In the genomic region with DNA sequence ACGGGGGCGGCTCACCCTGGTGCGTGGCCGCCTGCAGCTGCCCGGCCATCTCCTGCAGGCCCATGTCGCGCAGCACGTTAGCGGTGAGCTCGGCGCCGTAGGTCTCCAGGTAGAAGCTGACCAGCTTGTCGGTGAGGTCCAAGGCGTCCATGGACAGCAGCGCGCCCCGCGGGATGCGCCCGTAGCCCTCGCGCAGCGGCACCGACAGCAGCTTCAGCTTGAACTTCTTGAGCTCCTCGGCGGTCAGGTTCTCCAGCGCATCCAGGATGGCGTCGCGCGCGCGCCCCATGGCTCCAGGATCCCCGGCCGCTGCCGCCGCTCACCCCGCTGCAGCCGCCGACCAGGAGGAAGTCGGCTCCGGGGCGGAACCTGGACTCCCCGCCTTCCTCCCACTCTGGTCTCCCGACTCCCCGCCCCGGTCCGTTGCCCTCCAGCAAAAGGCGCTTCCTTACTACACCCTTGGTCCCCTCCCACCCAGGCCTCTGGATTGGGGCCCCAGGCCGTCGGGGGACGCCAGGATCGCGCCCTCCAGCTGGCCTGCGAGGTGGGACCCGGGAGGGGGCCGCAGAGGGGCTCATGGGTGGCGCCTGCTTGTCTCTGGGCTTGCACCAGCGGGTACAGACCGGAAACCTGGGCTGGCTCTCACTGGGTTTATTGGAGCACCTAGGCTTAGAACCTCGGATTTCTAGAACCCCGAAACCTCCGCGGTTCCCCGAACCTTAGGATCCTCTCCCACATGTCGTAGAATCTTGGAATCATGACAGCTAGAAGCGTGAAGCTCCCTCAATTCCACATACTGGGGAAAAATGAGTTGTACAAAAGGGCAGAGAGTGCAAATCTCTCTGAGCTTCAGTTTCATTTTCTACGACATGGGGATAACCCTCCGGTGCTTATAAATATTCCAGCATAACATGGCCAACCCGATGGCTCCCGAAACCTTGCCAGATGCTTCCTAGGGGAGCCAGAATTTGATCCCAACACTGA, we compare ENCODE assay signal across 8 cellular contexts. TPM values are rescaled to one million over a fixed set of nuclear protein-coding genes. Genes with fewer than 3 reads are reported as not detected.
DNase-seq lines count a peak whose midpoint lies in the region; ATAC-seq and TF ChIP-seq lines count a peak whose summit lies in the region.

PYCARD (minus strand) TSS at position 359 of the 984 bp plus-strand sequence; CDS start at position 289, 70 bp downstream.

- H3K4me1 Mint-ChIP-seq in natural killer cell treated with Interleukin-12 subunit alpha and Interleukin-12 subunit beta and Interleukin-15 and Interleukin-18, amount 100 ng/mL, for 72 hours (ENCODE audit: low read depth in 2 of 2), result peaks cover 45 to 53% of the 10 kb centered on the region in 2 donors

- peak within 1 kb of the TSS; percentile 92 for H3K4me3 Mint-ChIP-seq in natural killer cell treated with Interleukin-12 subunit alpha and Interleukin-12 subunit beta and Interleukin-15 and Interleukin-18, amount 100 ng/mL, for 72 hours

- POLR2A ChIA-PET in AG04450 (lab: Yijun Ruan, JAX), result interaction anchor here (0.7 to 3.8 kb wide), 8 partner anchors 9 to 666 kb away, joined by 3 to 43 read pairs (median 4); partner anchors contain the start of genes ARMC5, FUS and ZNF843

- CTCF ChIA-PET in AG04450 (lab: Charles Lee), result interaction anchor here (0.6 to 1.8 kb wide), 5 partner anchors 9 to 666 kb away, joined by 4 to 11 read pairs (median 5); no protein-coding TSS in a partner anchor

- H3K4me3 ChIP-seq in AG04450 (ENCODE audit: low read depth, low read length), result peak within 1 kb of the TSS; percentile 80

- no peaks in the 10 kb centered on the region for H3K9me3 ChIP-seq in AG04450 (ENCODE audit: control insufficient read depth, insufficient read depth, low read length)

- ATAC-seq in GM18907 (IDR thresholded peaks at IDR 0.05; ENCODE audit: unreplicated experiment) (peak; percentile 58), HG03442 (IDR thresholded peaks at IDR 0.05; ENCODE audit: unreplicated experiment) (peak; percentile 32)
- ATAC-seq in natural killer cell treated with Interleukin-12 subunit alpha and Interleukin-12 subunit beta and Interleukin-15 and Interleukin-18, amount 100 ng/mL, for 72 hours, result peak; percentile 62 to 70

- peak within 1 kb of the TSS; percentile 83 to 93 for H3K27ac Mint-ChIP-seq in natural killer cell treated with Interleukin-12 subunit alpha and Interleukin-12 subunit beta and Interleukin-15 and Interleukin-18, amount 100 ng/mL, for 72 hours

- no peak within 1 kb of the TSS for H3K27ac ChIP-seq in AG04450 (ENCODE audit: low read depth, low read length)

- H3K9me3 Mint-ChIP-seq in natural killer cell treated with Interleukin-12 subunit alpha and Interleukin-12 subunit beta and Interleukin-15 and Interleukin-18, amount 100 ng/mL, for 72 hours, result no peaks in the 10 kb centered on the region

- peaks cover 8% of the 10 kb centered on the region for H3K36me3 Mint-ChIP-seq in natural killer cell treated with Interleukin-12 subunit alpha and Interleukin-12 subunit beta and Interleukin-15 and Interleukin-18, amount 100 ng/mL, for 72 hours

- no peaks in the 10 kb centered on the region for H3K27me3 Mint-ChIP-seq in natural killer cell treated with Interleukin-12 subunit alpha and Interleukin-12 subunit beta and Interleukin-15 and Interleukin-18, amount 100 ng/mL, for 72 hours

- no peak for DNase-seq in AG04450 (ENCODE audit: low read depth, low spot score)
- peak; percentile 53 for DNase-seq in activated CD4-positive, CD25-positive, alpha-beta regulatory T cell treated with anti-CD3 and anti-CD28 coated beads, Interleukin-2, amount 50 U/mL, for 72 hours
- DNase-seq in fibroblast of peridontal ligament (ENCODE audit: extremely low read depth), result peak; percentile 33
- no peak for DNase-seq in natural killer cell treated with Interleukin-12 subunit alpha and Interleukin-12 subunit beta and Interleukin-15 and Interleukin-18, amount 100 ng/mL, for 72 hours (ENCODE audit: low spot score)
- no peak for DNase-seq in NCI-H2029 (lab: John Stamatoyannopoulos, UW)
- DNase-seq in NK-92 (lab: John Stamatoyannopoulos, UW; ENCODE audit: unreplicated experiment), result no peak

- TF ChIP-seq CTCF in AG04450 (IDR thresholded peaks at IDR 0.05; ENCODE audit: low read depth, low read length), result no peak

- H3K27me3 ChIP-seq in AG04450 (ENCODE audit: control insufficient read depth, insufficient read depth, low read length), result peaks cover 16% of the 10 kb centered on the region

RNA-seq across cellular contexts. Expression of gene PYCARD, which starts in this region (rescaled TPM):
- 21.8 and 31.0 TPM in 2 replicates for polyA plus RNA-seq in AG04450 (2011; rRNA removed)
- polyA minus RNA-seq in AG04450 (2011; rRNA and poly(A)+ RNA removed), result 14.0 and 19.3 TPM in 2 replicates
- total RNA-seq in natural killer cell treated with Interleukin-12 subunit alpha and Interleukin-12 subunit beta and Interleukin-15 and Interleukin-18, amount 100 ng/mL, for 72 hours, result 10 to 100 TPM; 23.1 to 29.8 TPM

Comparison
In these comparisons a context has a peak if more than half of its experiments do, and no peak if none do; other contexts are left out.
1. DNase-seq: peak in activated CD4-positive, CD25-positive, alpha-beta regulatory T cell treated with anti-CD3 and anti-CD28 coated beads, Interleukin-2, amount 50 U/mL, for 72 hours (single experiment) and fibroblast of peridontal ligament (single experiment); none in AG04450 (single experiment), natural killer cell treated with Interleukin-12 subunit alpha and Interleukin-12 subunit beta and Interleukin-15 and Interleukin-18, amount 100 ng/mL, for 72 hours (single experiment), NCI-H2029 (single experiment) and NK-92 (single experiment).
2. Peak in every context shown above with its lines, with median percentiles within 50 percentile points of each other: ATAC-seq.